In genomic region chr19:53704011-53704410, GRCh38 we compare ENCODE assay signal across 28 cellular contexts.
"Had no signal": no experiment of that assay in that cellular context is flagged by ENCODE, and none has a peak within 500 bp of the region (broad histone marks: within the 10 kb centered on the region; RNA-seq: fewer than 3 reads in every experiment).

No MANE protein-coding gene starts in this region.

- H3K4me3 ChIP-seq: colonic mucosa, coronary artery, dorsolateral prefrontal cortex, esophagus muscularis mucosa, esophagus squamous epithelium, gastrocnemius medialis, gastroesophageal sphincter, heart left ventricle, heart right ventricle had no signal

- DNase-seq: colonic mucosa; cortex of kidney; dermis blood vessel endothelial cell; dorsolateral prefrontal cortex; effector CD4-positive, alpha-beta T cell; effector CD8-positive, alpha-beta T cell; effector memory CD4-positive, alpha-beta T cell; effector memory CD8-positive, alpha-beta T cell; endodermal cell; erythroblast; esophagus squamous epithelium; foreskin fibroblast; foreskin keratinocyte; foreskin melanocyte; gastrocnemius medialis; glutamatergic neuron; heart left ventricle; heart right ventricle had no signal

- H3K27me3 ChIP-seq: colonic mucosa, dorsolateral prefrontal cortex, esophagus muscularis mucosa, esophagus squamous epithelium, foreskin keratinocyte, gastrocnemius medialis, heart left ventricle, heart right ventricle had no signal

- H3K9me3 Mint-ChIP-seq: effector memory CD8-positive, alpha-beta T cell; endodermal cell had no signal

- H3K27ac ChIP-seq: colonic mucosa, coronary artery, dorsolateral prefrontal cortex, epithelial cell of prostate, esophagus muscularis mucosa, esophagus squamous epithelium, foreskin keratinocyte, gastrocnemius medialis, gastroesophageal sphincter, heart left ventricle, heart right ventricle had no signal

- H3K27me3 Mint-ChIP-seq: dendritic cell treated with granulocyte-macrophage colony-stimulating factor and Interleukin-4, amounts not matched to agents 40 ng/mL and 50 ng/mL, for 4 days; effector memory CD8-positive, alpha-beta T cell had no signal

- H3K27ac Mint-ChIP-seq: dendritic cell treated with granulocyte-macrophage colony-stimulating factor and Interleukin-4, amounts not matched to agents 40 ng/mL and 50 ng/mL, for 4 days; effector memory CD8-positive, alpha-beta T cell; endodermal cell had no signal

- H3K9me3 ChIP-seq: colonic mucosa, esophagus muscularis mucosa, esophagus squamous epithelium, gastrocnemius medialis, gastroesophageal sphincter, heart right ventricle had no signal

- FAIRE-seq: colon, endometrium, endothelial cell of umbilical vein, frontal cortex had no signal

- H3K4me1 ChIP-seq: colonic mucosa, esophagus muscularis mucosa, esophagus squamous epithelium, foreskin keratinocyte, gastrocnemius medialis, gastroesophageal sphincter, heart left ventricle, heart right ventricle had no signal

- H3K4me3 Mint-ChIP-seq: dendritic cell treated with granulocyte-macrophage colony-stimulating factor and Interleukin-4, amounts not matched to agents 40 ng/mL and 50 ng/mL, for 4 days; effector memory CD8-positive, alpha-beta T cell; endodermal cell had no signal

- H3K36me3 ChIP-seq: colonic mucosa, esophagus muscularis mucosa, esophagus squamous epithelium, gastrocnemius medialis, gastroesophageal sphincter, heart left ventricle, heart right ventricle had no signal

- ATAC-seq: effector memory CD8-positive, alpha-beta T cell; esophagus mucosa; foreskin keratinocyte; gastrocnemius medialis; gastroesophageal sphincter; heart left ventricle; heart right ventricle had no signal
